8 cellular contexts compared by ENCODE assay signal in genomic region chr11:64165482-64165841, GRCh38. TPM values are rescaled to one million over a fixed set of nuclear protein-coding genes. Genes with fewer than 3 reads are reported as not detected.
DNase-seq lines count a peak whose midpoint lies in the region; ATAC-seq and TF ChIP-seq lines count a peak whose summit lies in the region.

No MANE protein-coding gene starts in this region.

- in situ Hi-C loops in KBM-7 (cut with MboI; ENCODE audit: low pct_unique_long_range_greater_than_20kb, low sequenced_read_pairs), result no loop called here

- H3K27me3 ChIP-seq in Caco-2 (replicated peaks; ENCODE audit: control insufficient read depth, insufficient read depth, low read length), result no peaks in the 10 kb centered on the region
- H3K27me3 ChIP-seq in skeletal muscle satellite cell (ENCODE audit: control insufficient read depth, insufficient read depth, low read length), result no peaks in the 10 kb centered on the region

- peak overlapping the region; percentile 89 for H3K27ac Mint-ChIP-seq in Caco-2 (ENCODE audit: unreplicated experiment)
- no peak overlapping the region for H3K27ac Mint-ChIP-seq in activated T-helper 1 cell treated with anti-CD3 and anti-CD28 coated beads, Interleukin-12 subunit alpha, Interleukin-12 subunit beta, Interleukin-2, Interleukin-4 antibody, amounts not matched to agents 30 ng/mL and 10 ng/mL and 1 ng/mL, durations not matched to agents 14 hours and 24 hours and 36 hours

- H3K9ac ChIP-seq in skeletal muscle satellite cell (ENCODE audit: low read depth, low read length), result peak overlapping the region; percentile 75

- H3K9me3 ChIP-seq in Caco-2 (no peaks in the 10 kb centered on the region), skeletal muscle satellite cell (replicated peaks; ENCODE audit: low read length) (no peaks in the 10 kb centered on the region)

- H3K4me1 Mint-ChIP-seq in Caco-2 (ENCODE audit: low read depth, unreplicated experiment), result peaks cover 13% of the 10 kb centered on the region
- peaks cover 8% of the 10 kb centered on the region for H3K4me1 Mint-ChIP-seq in activated T-helper 1 cell treated with anti-CD3 and anti-CD28 coated beads, Interleukin-12 subunit alpha, Interleukin-12 subunit beta, Interleukin-2, Interleukin-4 antibody, amounts not matched to agents 30 ng/mL and 10 ng/mL and 1 ng/mL, durations not matched to agents 14 hours and 24 hours and 36 hours (ENCODE audit: low read depth)

- H3K27me3 Mint-ChIP-seq in Caco-2 (ENCODE audit: insufficient read depth, unreplicated experiment), result no peaks in the 10 kb centered on the region
- H3K27me3 Mint-ChIP-seq in activated T-helper 1 cell treated with anti-CD3 and anti-CD28 coated beads, Interleukin-12 subunit alpha, Interleukin-12 subunit beta, Interleukin-2, Interleukin-4 antibody, amounts not matched to agents 30 ng/mL and 10 ng/mL and 1 ng/mL, durations not matched to agents 14 hours and 24 hours and 36 hours (ENCODE audit: insufficient read depth), result peaks cover 3% of the 10 kb centered on the region

- peaks cover 12% of the 10 kb centered on the region; the same call in 1 of the 2 replicates for H3K4me1 ChIP-seq in Caco-2
- H3K4me1 ChIP-seq in skeletal muscle satellite cell (ENCODE audit: control insufficient read depth, insufficient read depth, low read length), result peaks cover 11% of the 10 kb centered on the region

- peak overlapping the region; percentile 79 for H3K4me2 ChIP-seq in skeletal muscle satellite cell (ENCODE audit: low read length)

- peak in 1 of 2 experiments; percentile 62 for DNase-seq in Caco-2
- no peak for DNase-seq in activated T-helper 1 cell treated with anti-CD3 and anti-CD28 coated beads, Interleukin-12 subunit alpha, Interleukin-12 subunit beta, Interleukin-2, Interleukin-4 antibody, amounts not matched to agents 30 ng/mL and 10 ng/mL and 1 ng/mL, durations not matched to agents 14 hours and 24 hours and 36 hours (ENCODE audit: low spot score)
- DNase-seq in left cardiac atrium, result peak; percentile 28
- DNase-seq in AG08396 (ENCODE audit: low spot score), result no peak
- no peak for DNase-seq in KBM-7

- H3K36me3 Mint-ChIP-seq in Caco-2 (ENCODE audit: insufficient read depth, unreplicated experiment), result peaks cover 17% of the 10 kb centered on the region
- no peaks in the 10 kb centered on the region for H3K36me3 Mint-ChIP-seq in activated T-helper 1 cell treated with anti-CD3 and anti-CD28 coated beads, Interleukin-12 subunit alpha, Interleukin-12 subunit beta, Interleukin-2, Interleukin-4 antibody, amounts not matched to agents 30 ng/mL and 10 ng/mL and 1 ng/mL, durations not matched to agents 14 hours and 24 hours and 36 hours (ENCODE audit: low read depth)

- no peaks in the 10 kb centered on the region for H3K9me3 Mint-ChIP-seq in Caco-2 (ENCODE audit: unreplicated experiment)
- no peaks in the 10 kb centered on the region for H3K9me3 Mint-ChIP-seq in activated T-helper 1 cell treated with anti-CD3 and anti-CD28 coated beads, Interleukin-12 subunit alpha, Interleukin-12 subunit beta, Interleukin-2, Interleukin-4 antibody, amounts not matched to agents 30 ng/mL and 10 ng/mL and 1 ng/mL, durations not matched to agents 14 hours and 24 hours and 36 hours

- H3K4me3 Mint-ChIP-seq in Caco-2 (ENCODE audit: unreplicated experiment), result peak overlapping the region; percentile 78
- H3K4me3 Mint-ChIP-seq in activated T-helper 1 cell treated with anti-CD3 and anti-CD28 coated beads, Interleukin-12 subunit alpha, Interleukin-12 subunit beta, Interleukin-2, Interleukin-4 antibody, amounts not matched to agents 30 ng/mL and 10 ng/mL and 1 ng/mL, durations not matched to agents 14 hours and 24 hours and 36 hours, result peak overlapping the region; percentile 93

- H3K36me3 ChIP-seq in Caco-2 (ENCODE audit: control insufficient read depth, insufficient read depth, low read length) (no peaks in the 10 kb centered on the region), skeletal muscle satellite cell (ENCODE audit: insufficient read depth, low read length) (no peaks in the 10 kb centered on the region)

- BruUV-seq in Caco-2 (replicated peaks; lab: Mats Ljungman, UMichigan), result no TSS peak

- ATAC-seq in HG02642 (IDR thresholded peaks at IDR 0.05; ENCODE audit: poor library complexity, unreplicated experiment), result peak; percentile 16
- peak; percentile 21 to 22 for ATAC-seq in left cardiac atrium
- no peak for ATAC-seq in GM21717 (IDR thresholded peaks at IDR 0.05; ENCODE audit: unreplicated experiment)

- peak in 1 of 2 experiments; percentile 31 for TF ChIP-seq CTCF in Caco-2 (IDR thresholded peaks at IDR 0.05; ENCODE audit: insufficient read depth in 1 of 2, low read depth in 1 of 2, low read length in 1 of 2, severe bottlenecking in 1 of 2, unreplicated experiment in 1 of 2)

- intact Hi-C loops in Caco-2 (cut with micrococcal nuclease; ENCODE audit: unreplicated experiment), result loop anchor here (1.0 kb wide), 1 partner anchor 20 kb away; no protein-coding TSS in a partner anchor
- intact Hi-C loops in activated T-helper 1 cell treated with anti-CD3 and anti-CD28 coated beads, Interleukin-12 subunit alpha, Interleukin-12 subunit beta, Interleukin-2, Interleukin-4 antibody, amounts not matched to agents 30 ng/mL and 10 ng/mL and 1 ng/mL, durations not matched to agents 14 hours and 24 hours and 36 hours (cut with micrococcal nuclease), result no loop called here
- intact Hi-C loops in left cardiac atrium (cut with DNase I), result no loop called here

- H3K4me3 ChIP-seq in Caco-2 (ENCODE audit: low read depth, low read length), result peak overlapping the region; percentile 77
- H3K4me3 ChIP-seq in skeletal muscle satellite cell (ENCODE audit: low read length), result peak overlapping the region; percentile 90

- POLR2A ChIA-PET in Caco-2 (lab: Charles Lee), result interaction anchor here (0.6 to 2.3 kb wide), 2 partner anchors 20 to 226 kb away, joined by 3 to 33 read pairs; partner anchors contain the start of genes NAA40 and STIP1

- CTCF ChIA-PET in Caco-2 (lab: Charles Lee), result interaction anchor here (1.0 to 2.8 kb wide), 3 partner anchors 12 to 152 kb away, joined by 3 to 19 read pairs (median 3); partner anchors contain the start of genes PRDX5, STIP1 and TRMT112

RNA-seq across cellular contexts. Expression of gene MACROD1, which starts 0.5 kb away (rescaled TPM):
- total RNA-seq in Caco-2 (2022) (24.0 and 29.6 TPM in 2 replicates), left cardiac atrium (10 to 100 TPM; 37.9 to 48.0 TPM)
- total RNA-seq in activated T-helper 1 cell treated with anti-CD3 and anti-CD28 coated beads, Interleukin-12 subunit alpha, Interleukin-12 subunit beta, Interleukin-2, Interleukin-4 antibody, amounts not matched to agents 30 ng/mL and 10 ng/mL and 1 ng/mL, durations not matched to agents 14 hours and 24 hours and 36 hours, result 17.4 and 20.2 TPM in 2 replicates
- total RNA-seq in skeletal muscle satellite cell (2012; rRNA removed), result 13.4 and 20.3 TPM in 2 replicates

RNA-seq across cellular contexts. Expression of gene STIP1, which starts 20.5 kb away (rescaled TPM):
- total RNA-seq in Caco-2 (2022), result 293 and 297 TPM in 2 replicates
- total RNA-seq in activated T-helper 1 cell treated with anti-CD3 and anti-CD28 coated beads, Interleukin-12 subunit alpha, Interleukin-12 subunit beta, Interleukin-2, Interleukin-4 antibody, amounts not matched to agents 30 ng/mL and 10 ng/mL and 1 ng/mL, durations not matched to agents 14 hours and 24 hours and 36 hours, result 493 and 495 TPM in 2 replicates
- total RNA-seq in left cardiac atrium, result 100 to 1,000 TPM; 102 to 125 TPM
- total RNA-seq in skeletal muscle satellite cell (2012; rRNA removed), result 238 and 240 TPM in 2 replicates

RNA-seq across cellular contexts. Expression of gene FERMT3, which starts 41.1 kb away (rescaled TPM):
- total RNA-seq in Caco-2 (2022) (3.3 and 4.3 TPM in 2 replicates), left cardiac atrium (10 to 100 TPM; 23.8 to 25.8 TPM)
- total RNA-seq in activated T-helper 1 cell treated with anti-CD3 and anti-CD28 coated beads, Interleukin-12 subunit alpha, Interleukin-12 subunit beta, Interleukin-2, Interleukin-4 antibody, amounts not matched to agents 30 ng/mL and 10 ng/mL and 1 ng/mL, durations not matched to agents 14 hours and 24 hours and 36 hours, result 201 and 211 TPM in 2 replicates
- 8.6 and 9.4 TPM in 2 replicates for total RNA-seq in skeletal muscle satellite cell (2012; rRNA removed)
